In the genomic region with DNA sequence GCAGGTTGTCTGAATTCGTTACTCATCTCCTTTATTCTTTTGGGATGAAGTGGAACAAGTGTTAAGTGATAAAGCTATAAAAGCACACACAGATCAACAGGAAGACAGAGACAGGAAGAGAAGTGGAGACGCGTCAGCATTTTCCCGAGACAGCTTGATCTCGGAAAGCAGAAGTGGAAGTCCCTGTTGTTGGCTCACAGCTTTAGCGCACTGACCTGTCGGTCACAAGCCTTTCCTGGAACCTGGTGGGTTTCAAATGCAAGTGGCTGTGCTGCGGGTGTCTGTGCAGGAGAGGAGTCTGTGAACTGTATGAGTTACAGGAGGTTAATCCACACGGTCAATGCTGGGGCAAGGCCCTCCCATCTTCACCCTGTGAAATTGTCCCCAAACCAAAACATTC, we compare ENCODE assay signal across 8 cellular contexts.
DNase-seq lines count a peak whose midpoint lies in the region; ATAC-seq and TF ChIP-seq lines count a peak whose summit lies in the region.

No MANE protein-coding gene starts in this region.

- CTCF ChIA-PET in activated naive CD4-positive, alpha-beta T cell treated with anti-CD3 and anti-CD28 coated beads, Interleukin-2, amount 10 ng/mL, durations not matched to agents 7 days and 5 days (lab: Charles Lee): interaction anchor here (0.7 kb wide), 1 partner anchor 227 kb away, joined by 3 read pairs; no protein-coding TSS in a partner anchor

- H3K27ac ChIP-seq in lower lobe of right lung (peak overlapping the region; percentile 63), uterus (peak overlapping the region; percentile 48 to 56)

- DNase-seq in GM10266 (ENCODE audit: extremely low spot score) (peak; percentile 38), lower lobe of right lung (peak; percentile 73), uterus (peak in 1 of 2 donors; percentile 51), NCI-H1105 (lab: John Stamatoyannopoulos, UW) (no peak), NCI-H524 (lab: John Stamatoyannopoulos, UW) (no peak)
- DNase-seq in activated naive CD4-positive, alpha-beta T cell treated with anti-CD3 and anti-CD28 coated beads, Interleukin-2, amount 10 ng/mL, durations not matched to agents 7 days and 5 days: peak; percentile 47

- peaks cover 11% of the 10 kb centered on the region for H3K4me1 Mint-ChIP-seq in activated naive CD4-positive, alpha-beta T cell treated with anti-CD3 and anti-CD28 coated beads, Interleukin-2, amount 10 ng/mL, durations not matched to agents 7 days and 5 days

- peak; percentile 96 for ATAC-seq in GM21367 (IDR thresholded peaks at IDR 0.05; ENCODE audit: unreplicated experiment)
- ATAC-seq in HG03565 (IDR thresholded peaks at IDR 0.05; ENCODE audit: unreplicated experiment): peak; percentile 91
- ATAC-seq in lower lobe of right lung: peak; percentile 81 to 86

- H3K9me3 ChIP-seq in lower lobe of right lung: no peaks in the 10 kb centered on the region
- H3K9me3 ChIP-seq in uterus: no peaks in the 10 kb centered on the region

- peak overlapping the region; percentile 86 for H3K27ac Mint-ChIP-seq in activated naive CD4-positive, alpha-beta T cell treated with anti-CD3 and anti-CD28 coated beads, Interleukin-2, amount 10 ng/mL, durations not matched to agents 7 days and 5 days

- peaks cover 2% of the 10 kb centered on the region for H3K36me3 Mint-ChIP-seq in activated naive CD4-positive, alpha-beta T cell treated with anti-CD3 and anti-CD28 coated beads, Interleukin-2, amount 10 ng/mL, durations not matched to agents 7 days and 5 days

- H3K4me3 Mint-ChIP-seq in activated naive CD4-positive, alpha-beta T cell treated with anti-CD3 and anti-CD28 coated beads, Interleukin-2, amount 10 ng/mL, durations not matched to agents 7 days and 5 days: peak overlapping the region; percentile 61

- H3K9me3 Mint-ChIP-seq in activated naive CD4-positive, alpha-beta T cell treated with anti-CD3 and anti-CD28 coated beads, Interleukin-2, amount 10 ng/mL, durations not matched to agents 7 days and 5 days: no peaks in the 10 kb centered on the region

- H3K27me3 ChIP-seq in lower lobe of right lung (ENCODE audit: low read depth) (no peaks in the 10 kb centered on the region), uterus (no peaks in the 10 kb centered on the region)

- H3K27me3 Mint-ChIP-seq in activated naive CD4-positive, alpha-beta T cell treated with anti-CD3 and anti-CD28 coated beads, Interleukin-2, amount 10 ng/mL, durations not matched to agents 7 days and 5 days: peaks cover 10% of the 10 kb centered on the region

- no peak for TF ChIP-seq CTCF in GM10266 (IDR thresholded peaks at IDR 0.05; ENCODE audit: control insufficient read depth, insufficient read depth, low read depth, missing control alignments)
- TF ChIP-seq CTCF in lower lobe of right lung (IDR thresholded peaks at IDR 0.05): no peak
- no peak for TF ChIP-seq CTCF in uterus (IDR thresholded peaks at IDR 0.05)

- TF ChIP-seq POLR2A in uterus (IDR thresholded peaks at IDR 0.05): no peak

- H3K36me3 ChIP-seq in lower lobe of right lung (no peaks in the 10 kb centered on the region), uterus (no peaks in the 10 kb centered on the region)

- H3K4me3 ChIP-seq in lower lobe of right lung (no peak overlapping the region), uterus (no peak overlapping the region)

- intact Hi-C loops in lower lobe of right lung (cut with DNase I): no loop called here
- intact Hi-C loops in uterus (cut with DNase I; ENCODE audit: low total_unique reads): no loop called here

- H3K4me1 ChIP-seq in lower lobe of right lung (peaks cover 21% of the 10 kb centered on the region), uterus (no peaks in the 10 kb centered on the region)

Comparison
In these comparisons a context has a peak if more than half of its experiments do, and no peak if none do; other contexts are left out.
1. DNase-seq: peak in GM10266 (single experiment), activated naive CD4-positive, alpha-beta T cell treated with anti-CD3 and anti-CD28 coated beads, Interleukin-2, amount 10 ng/mL, durations not matched to agents 7 days and 5 days (single experiment) and lower lobe of right lung (single experiment); none in NCI-H1105 (single experiment) and NCI-H524 (0 of 2).
2. Peak in every context shown above with its lines, with median percentiles within 50 percentile points of each other: ATAC-seq.